In the genomic region with DNA sequence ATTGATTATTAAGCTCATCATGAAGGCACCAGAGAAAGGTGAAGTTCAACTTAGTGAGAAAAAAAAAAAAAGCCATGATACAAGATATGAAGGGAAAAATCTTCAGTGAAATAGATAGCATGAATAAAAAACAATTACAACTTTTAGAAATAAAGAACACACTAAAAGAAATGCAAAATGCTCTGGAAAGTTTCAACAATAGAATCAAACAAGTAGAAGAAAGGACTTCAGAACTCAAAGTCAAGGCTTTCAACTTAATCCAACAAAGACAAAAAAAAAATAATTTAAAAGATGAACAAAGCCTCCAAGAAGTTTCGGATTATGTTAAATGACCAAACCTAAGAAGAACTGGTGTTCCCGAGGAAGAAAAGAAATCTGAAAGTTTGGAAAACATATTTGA, we compare ENCODE assay signal across 17 cellular contexts.
A peak's percentile ranks its signal among the peaks of the same experiment; 100 is the strongest.
DNase-seq lines count a peak whose midpoint lies in the region; ATAC-seq and TF ChIP-seq lines count a peak whose summit lies in the region.
"Had no signal": no experiment of that assay in that cellular context is flagged by ENCODE, and none has a peak within 500 bp of the region (broad histone marks: within the 10 kb centered on the region; RNA-seq: fewer than 3 reads in every experiment).

No MANE protein-coding gene starts in this region.

- H3K27ac ChIP-seq in HEK293 (ENCODE audit: extremely low read depth, low read depth, low read length) = no peak overlapping the region

- intact Hi-C loops in posterior vena cava (cut with DNase I) = no loop called here

- H3K4me1 ChIP-seq in HEK293 (ENCODE audit: control insufficient read depth, insufficient read depth, low read length) = no peaks in the 10 kb centered on the region
- H3K4me1 ChIP-seq: BE2C had no signal

- POLR2A ChIA-PET in HEK293 (lab: Yijun Ruan, JAX) = no interaction called here

- CTCF ChIA-PET in HEK293 (lab: Yijun Ruan, JAX) = interaction anchor here (0.7 kb wide), 1 partner anchor 87 kb away, joined by 3 read pairs; no protein-coding TSS in a partner anchor

- no peak for ATAC-seq in GM18519 (IDR thresholded peaks at IDR 0.05; ENCODE audit: low FRiP score, unreplicated experiment)
- ATAC-seq: A549 had no signal

- no peaks in the 10 kb centered on the region for H3K36me3 ChIP-seq in HEK293 (ENCODE audit: control insufficient read depth in 2 of 2, insufficient read depth in 1 of 2, low read length in 2 of 2)
- H3K36me3 ChIP-seq: BE2C had no signal

- no peaks in the 10 kb centered on the region for H3K9me3 ChIP-seq in HEK293 (ENCODE audit: control insufficient read depth, insufficient read depth, low read depth, low read length)
- H3K9me3 ChIP-seq: BE2C had no signal

- DNase-seq in NCI-H2227 (lab: John Stamatoyannopoulos, UW; ENCODE audit: unreplicated experiment) (peak; percentile 9), NCI-H2227 treated with DMSO at 0.1 percent for 48 hours (lab: John Stamatoyannopoulos, UW) (no peak), choroid plexus epithelial cell (ENCODE audit: low read depth) (peak; percentile 17), myocyte (ENCODE audit: low read depth) (peak; percentile 18), posterior vena cava (ENCODE audit: low spot score) (no peak)
- DNase-seq: 8988T; ACHN; AML-193; BE2C; CD4-positive, alpha-beta T cell; DMS79 treated with DMSO at 0.1 percent for 48 hours; GF-D8; H7; HCEC 1CT had no signal

- TF ChIP-seq CTCF in HEK293 (tag by site-specific recombination; IDR thresholded peaks at IDR 0.05) (no peak), choroid plexus epithelial cell (conservative IDR thresholded peaks at IDR 0.05; ENCODE audit: low read depth, low read length) (no peak)

- H3K4me3 ChIP-seq in HEK293 (ENCODE audit: low read depth, low read length) (no peak overlapping the region), choroid plexus epithelial cell (ENCODE audit: low read depth, low read length) (no peak overlapping the region)
- H3K4me3 ChIP-seq: A549 had no signal

TF ChIP-seq in HEK293, 187 proteins besides CTCF, POLR2A, EP300 and RAD21:
- TF ChIP-seq ZFP69B (tag by site-specific recombination; IDR thresholded peaks at IDR 0.05) (no peak), SETDB1 (IDR thresholded peaks at IDR 0.05; ENCODE audit: insufficient read length, low read length) (peak; percentile 20)
TF ChIP-seq in HEK293: peak in this region for 1.

Comparison
In these comparisons a context has a peak if more than half of its experiments do, and no peak if none do; other contexts are left out.
1. DNase-seq: peak in NCI-H2227 (single experiment), choroid plexus epithelial cell (single experiment) and myocyte (single experiment); none in NCI-H2227 treated with DMSO at 0.1 percent for 48 hours (single experiment) and posterior vena cava (single experiment).